8 cellular contexts compared by ENCODE assay signal in genomic region chr18:9914584-9915290, GRCh38.
DNase-seq lines count a peak whose midpoint lies in the region; ATAC-seq and TF ChIP-seq lines count a peak whose summit lies in the region.

No MANE protein-coding gene starts in this region.

- H3K27ac ChIP-seq in muscle layer of colon (ENCODE audit: low read depth, low read length): peak overlapping the region; percentile 93

- H3K27me3 ChIP-seq in muscle layer of colon (ENCODE audit: control insufficient read depth in 1 of 2, insufficient read depth in 2 of 2, low read length in 2 of 2): no peaks in the 10 kb centered on the region

- POLR2A ChIA-PET in AG04449 (lab: Yijun Ruan, JAX): interaction anchor here (0.8 kb wide), 1 partner anchor 229 kb away, joined by 4 read pairs; no protein-coding TSS in a partner anchor

- peak overlapping the region; percentile 91 for H3K9ac ChIP-seq in muscle layer of colon (ENCODE audit: low read length)

- TF ChIP-seq CTCF in AG04449 (IDR thresholded peaks at IDR 0.05; ENCODE audit: insufficient read depth, low read length, missing control alignments) (no peak), epithelial cell of esophagus (IDR thresholded peaks at IDR 0.05; ENCODE audit: insufficient read depth, low read depth, low read length, missing control alignments) (no peak)

- CTCF ChIA-PET in AG04449 (lab: Yijun Ruan, JAX): interaction anchor here (1.5 kb wide), 1 partner anchor 9 kb away, joined by 4 read pairs; no protein-coding TSS in a partner anchor

- ATAC-seq in GM18858 (IDR thresholded peaks at IDR 0.05; ENCODE audit: unreplicated experiment) (peak; percentile 7), HG03135 (IDR thresholded peaks at IDR 0.05; ENCODE audit: unreplicated experiment) (peak; percentile 27)

- H3K36me3 ChIP-seq in muscle layer of colon (ENCODE audit: insufficient read depth, low read length): no peaks in the 10 kb centered on the region

- H3K4me3 ChIP-seq in AG04449 (ENCODE audit: low read depth, low read length) (peak overlapping the region; percentile 93), epithelial cell of esophagus (ENCODE audit: low read length) (peak overlapping the region; percentile 78), muscle layer of colon (ENCODE audit: low read depth in 1 of 2, low read length in 2 of 2) (peak overlapping the region; percentile 74 to 94)

- peak; percentile 26 for DNase-seq in AG04449 (ENCODE audit: low read depth, low spot score)
- peak; percentile 53 for DNase-seq in NOMO-1 treated with DMSO at 0.1 percent for 48 hours (lab: John Stamatoyannopoulos, UW; ENCODE audit: unreplicated experiment)
- DNase-seq in activated CD8-positive, alpha-beta memory T cell treated with anti-CD3 and anti-CD28 coated beads, Interleukin-2, amount 50 U/mL, for 24 hours (ENCODE audit: extremely low read depth): peak; percentile 51
- peak; percentile 90 for DNase-seq in epithelial cell of esophagus (ENCODE audit: low read depth)
- peak; percentile 46 for DNase-seq in stimulated activated CD8-positive, alpha-beta memory T cell treated with anti-CD3 and anti-CD28 coated beads, Interleukin-7, amount 100 ng/mL, for 24 hours (ENCODE audit: low read depth)

- H3K9me3 ChIP-seq in muscle layer of colon (ENCODE audit: low read length): no peaks in the 10 kb centered on the region

- H3K4me1 ChIP-seq in muscle layer of colon (ENCODE audit: insufficient read depth, low read length): peaks cover 42% of the 10 kb centered on the region

Comparison
In these comparisons a context has a peak if more than half of its experiments do, and no peak if none do; other contexts are left out.
1. Peak in every context shown above with its lines: DNase-seq, ATAC-seq, H3K4me3 ChIP-seq and H3K27ac ChIP-seq.
2. DNase-seq: peak in every context shown above with its lines; median percentile 90 in epithelial cell of esophagus; 53 in NOMO-1 treated with DMSO at 0.1 percent for 48 hours; 51 in activated CD8-positive, alpha-beta memory T cell treated with anti-CD3 and anti-CD28 coated beads, Interleukin-2, amount 50 U/mL, for 24 hours; 46 in stimulated activated CD8-positive, alpha-beta memory T cell treated with anti-CD3 and anti-CD28 coated beads, Interleukin-7, amount 100 ng/mL, for 24 hours; 26 in AG04449.